ENCODE assay signal across 1 cellular context in genomic region chr9:74674077-74674476, GRCh38.
TF ChIP-seq lines count a peak whose summit lies in the region.

No MANE protein-coding gene starts in this region.

TF ChIP-seq in H1, 55 proteins besides CTCF, POLR2A, EP300 and RAD21 (continued from another document):
- TF ChIP-seq CHD7 (IDR thresholded peaks at IDR 0.05; ENCODE audit: insufficient replicate concordance, low read length) (no peak), CHD1 (IDR thresholded peaks at IDR 0.05; ENCODE audit: low read depth, low read length) (no peak), CHD2 (IDR thresholded peaks at IDR 0.05; ENCODE audit: low read length) (no peak), SP1 (IDR thresholded peaks at IDR 0.05; ENCODE audit: low read depth, low read length) (0 out of 2 replicates have a peak, but pooled peaks have one; percentile 29), GABPA (IDR thresholded peaks at IDR 0.05; ENCODE audit: borderline replicate concordance, insufficient read depth, low read length) (no peak), NANOG (IDR thresholded peaks at IDR 0.05; ENCODE audit: insufficient read depth, low read depth, low read length, poor library complexity, severe bottlenecking) (peak; percentile 71), TEAD4 (IDR thresholded peaks at IDR 0.05; ENCODE audit: low read depth, low read length) (0 out of 2 replicates have a peak, but pooled peaks have one; percentile 16)
TF ChIP-seq in H1: peak in this region for 5.
